In the genomic region with DNA sequence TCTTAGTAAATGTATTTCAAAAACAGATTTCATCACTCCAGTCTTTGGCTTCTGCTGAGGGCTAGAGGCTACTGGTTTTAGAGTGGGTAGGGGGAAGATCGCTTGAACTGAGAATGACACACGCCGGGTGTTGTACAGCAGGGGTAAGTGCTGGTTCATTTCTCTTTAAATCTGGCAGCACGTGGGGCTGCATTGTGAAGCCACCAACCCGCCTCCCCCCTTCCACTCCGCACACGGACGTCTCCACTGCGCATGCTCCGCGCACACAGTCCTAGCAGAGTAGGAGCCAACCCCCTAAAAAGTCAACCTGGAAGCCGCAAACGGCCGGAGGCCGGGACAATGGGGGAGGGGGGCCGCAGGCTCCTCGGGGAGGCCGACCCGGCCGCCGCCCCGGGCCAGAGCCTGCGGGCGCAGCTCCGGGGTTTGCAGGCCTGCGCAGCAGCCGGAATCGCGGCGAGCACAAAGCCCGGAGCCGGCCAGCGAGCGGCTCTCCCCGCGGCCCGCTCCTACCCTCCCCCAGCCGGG, we compare ENCODE assay signal across 8 cellular contexts. TPM values are rescaled to one million over a fixed set of nuclear protein-coding genes. Genes with fewer than 3 reads are reported as not detected.
A peak's percentile ranks its signal among the peaks of the same experiment; 100 is the strongest.
DNase-seq lines count a peak whose midpoint lies in the region; ATAC-seq and TF ChIP-seq lines count a peak whose summit lies in the region.

No MANE protein-coding gene starts in this region.

- H3K4me1 ChIP-seq in BLaER1 treated with 17β-estradiol and CSF1 and Interleukin-3, amounts not matched to agents 10 nM and 100 nM = peaks cover 23 to 46% (median 38%) of the 10 kb centered on the region in 10 experiments
- H3K4me1 ChIP-seq in liver (ENCODE audit: control insufficient read depth in 4 of 4, insufficient read depth in 4 of 4, low read length in 3 of 4) = peaks cover 6 to 14% (median 8%) of the 10 kb centered on the region in 4 donors

- ATAC-seq in GM19372 (IDR thresholded peaks at IDR 0.05; ENCODE audit: low read depth, unreplicated experiment) = peak; percentile 44
- peak; percentile 43 for ATAC-seq in HG03571 (IDR thresholded peaks at IDR 0.05; ENCODE audit: unreplicated experiment)

- peak overlapping the region; percentile 97 to 100 (median 99) for H3K9ac ChIP-seq in BLaER1 treated with 17β-estradiol and CSF1 and Interleukin-3, amounts not matched to agents 10 nM and 100 nM
- H3K9ac ChIP-seq in liver (ENCODE audit: low read depth in 1 of 2, low read length in 2 of 2) = peak overlapping the region; percentile 75 to 89

- H3K27me3 ChIP-seq in BLaER1 treated with 17β-estradiol and CSF1 and Interleukin-3, amounts not matched to agents 10 nM and 100 nM = no peaks in the 10 kb centered on the region
- no peaks in the 10 kb centered on the region for H3K27me3 ChIP-seq in dorsolateral prefrontal cortex
- no peaks in the 10 kb centered on the region for H3K27me3 ChIP-seq in liver (ENCODE audit: control insufficient read depth in 4 of 4, insufficient read depth in 4 of 4, low read length in 3 of 4)

- peak overlapping the region; percentile 90 to 98 (median 95) for H3K4me2 ChIP-seq in BLaER1 treated with 17β-estradiol and CSF1 and Interleukin-3, amounts not matched to agents 10 nM and 100 nM

- POLR2A ChIA-PET in activated CD4-positive, alpha-beta memory T cell treated with anti-CD3 and anti-CD28 coated beads for 36 hours (lab: Charles Lee) = interaction anchor here (1.1 to 1.3 kb wide), 2 partner anchors 189 to 400 kb away, joined by 3 to 4 read pairs; a partner anchor contains a TSS

- H3K4me1 Mint-ChIP-seq in activated CD4-positive, alpha-beta memory T cell treated with anti-CD3 and anti-CD28 coated beads for 36 hours (ENCODE audit: low read depth) = peaks cover 33% of the 10 kb centered on the region

- H3K4me3 ChIP-seq in BLaER1 treated with 17β-estradiol and CSF1 and Interleukin-3, amounts not matched to agents 10 nM and 100 nM = peak overlapping the region; percentile 87 to 100 (median 100)
- H3K4me3 ChIP-seq in dorsolateral prefrontal cortex (peak overlapping the region; percentile 67 to 100 (median 94)), liver (ENCODE audit: low read depth in 1 of 3, low read length in 3 of 3) (peak overlapping the region; percentile 45 to 100 (median 80))

- H3K36me3 Mint-ChIP-seq in activated CD4-positive, alpha-beta memory T cell treated with anti-CD3 and anti-CD28 coated beads for 36 hours = peaks cover 9% of the 10 kb centered on the region

- CTCF ChIA-PET in activated CD4-positive, alpha-beta memory T cell treated with anti-CD3 and anti-CD28 coated beads for 36 hours (lab: Charles Lee) = no interaction called here

- peaks cover 46 to 60% (median 55%) of the 10 kb centered on the region in 11 experiments for H4K20me1 ChIP-seq in BLaER1 treated with 17β-estradiol and CSF1 and Interleukin-3, amounts not matched to agents 10 nM and 100 nM

- H3K9me3 ChIP-seq in BLaER1 treated with 17β-estradiol and CSF1 and Interleukin-3, amounts not matched to agents 10 nM and 100 nM (replicated peaks in 1 of 11) = no peaks in the 10 kb centered on the region
- H3K9me3 ChIP-seq in liver (ENCODE audit: control insufficient read depth in 4 of 4, low read length in 3 of 4) = no peaks in the 10 kb centered on the region

- DNase-seq in NCI-H774 (lab: John Stamatoyannopoulos, UW) (peak; percentile 55), dorsolateral prefrontal cortex (peak; percentile 87 to 93 (median 91))
- peak; percentile 93 for DNase-seq in activated CD4-positive, alpha-beta memory T cell treated with anti-CD3 and anti-CD28 coated beads for 36 hours
- DNase-seq in stimulated activated CD4-positive, alpha-beta T cell treated with anti-CD3 and anti-CD28 coated beads, Interleukin-2, amount 100 ng/mL, for 48 hours = peak; percentile 80

- TF ChIP-seq RAD21 in liver (IDR thresholded peaks at IDR 0.05) = peak in 1 of 2 donors; percentile 10

- peak overlapping the region; percentile 88 for H3K4me3 Mint-ChIP-seq in activated CD4-positive, alpha-beta memory T cell treated with anti-CD3 and anti-CD28 coated beads for 36 hours

- TF ChIP-seq CTCF in dorsolateral prefrontal cortex (IDR thresholded peaks at IDR 0.05 in 54 of 56, conservative IDR thresholded peaks at IDR 0.05 in 2 of 56; ENCODE audit: low read depth in 1 of 56, partially characterized antibody in 56 of 56) (peak in 14 of 56 donors; percentile 2 to 35 (median 16)), liver (IDR thresholded peaks at IDR 0.05; ENCODE audit: low read depth, low read length, missing input control) (no peak)

- no peaks in the 10 kb centered on the region for H3K9me3 Mint-ChIP-seq in activated CD4-positive, alpha-beta memory T cell treated with anti-CD3 and anti-CD28 coated beads for 36 hours

- intact Hi-C loops in activated CD4-positive, alpha-beta memory T cell treated with anti-CD3 and anti-CD28 coated beads for 36 hours (cut with micrococcal nuclease) = loop anchor here (1.0 to 5.0 kb wide), 3 partner anchors 30 to 367 kb away; a partner anchor contains a TSS
- intact Hi-C loops in dorsolateral prefrontal cortex (cut with DNase I) = loop anchor here (5.0 to 10.0 kb wide), 5 partner anchors 47 to 220 kb away; a partner anchor contains a TSS

- H3K36me3 ChIP-seq in BLaER1 treated with 17β-estradiol and CSF1 and Interleukin-3, amounts not matched to agents 10 nM and 100 nM = peaks cover 0 to 35% (median 28%) of the 10 kb centered on the region in 11 experiments; a peak in 20 of 22 replicates
- H3K36me3 ChIP-seq in liver (ENCODE audit: control insufficient read depth in 4 of 4, insufficient read depth in 3 of 4, low read depth in 1 of 4, low read length in 3 of 4) = peaks cover 0 to 2% (median 0%) of the 10 kb centered on the region in 4 donors

- under 1% methylated on average over 38 of the region's 38 CpGs for WGBS in liver

- H3K27ac ChIP-seq in BLaER1 treated with 17β-estradiol and CSF1 and Interleukin-3, amounts not matched to agents 10 nM and 100 nM = peak overlapping the region; percentile 93 to 99 (median 96)
- H3K27ac ChIP-seq in dorsolateral prefrontal cortex (peak overlapping the region; percentile 86 to 99 (median 96)), liver (ENCODE audit: low read depth in 1 of 2, low read length in 2 of 2) (peak overlapping the region; percentile 93 to 95)

- peak overlapping the region; percentile 89 for H3K27ac Mint-ChIP-seq in activated CD4-positive, alpha-beta memory T cell treated with anti-CD3 and anti-CD28 coated beads for 36 hours

- H3K27me3 Mint-ChIP-seq in activated CD4-positive, alpha-beta memory T cell treated with anti-CD3 and anti-CD28 coated beads for 36 hours = no peaks in the 10 kb centered on the region

TF ChIP-seq in liver, 16 proteins besides CTCF, POLR2A, EP300 and RAD21:
- peak; percentile 13 to 22 for TF ChIP-seq RXRA (IDR thresholded peaks at IDR 0.05)
- TF ChIP-seq, protein P1, sequence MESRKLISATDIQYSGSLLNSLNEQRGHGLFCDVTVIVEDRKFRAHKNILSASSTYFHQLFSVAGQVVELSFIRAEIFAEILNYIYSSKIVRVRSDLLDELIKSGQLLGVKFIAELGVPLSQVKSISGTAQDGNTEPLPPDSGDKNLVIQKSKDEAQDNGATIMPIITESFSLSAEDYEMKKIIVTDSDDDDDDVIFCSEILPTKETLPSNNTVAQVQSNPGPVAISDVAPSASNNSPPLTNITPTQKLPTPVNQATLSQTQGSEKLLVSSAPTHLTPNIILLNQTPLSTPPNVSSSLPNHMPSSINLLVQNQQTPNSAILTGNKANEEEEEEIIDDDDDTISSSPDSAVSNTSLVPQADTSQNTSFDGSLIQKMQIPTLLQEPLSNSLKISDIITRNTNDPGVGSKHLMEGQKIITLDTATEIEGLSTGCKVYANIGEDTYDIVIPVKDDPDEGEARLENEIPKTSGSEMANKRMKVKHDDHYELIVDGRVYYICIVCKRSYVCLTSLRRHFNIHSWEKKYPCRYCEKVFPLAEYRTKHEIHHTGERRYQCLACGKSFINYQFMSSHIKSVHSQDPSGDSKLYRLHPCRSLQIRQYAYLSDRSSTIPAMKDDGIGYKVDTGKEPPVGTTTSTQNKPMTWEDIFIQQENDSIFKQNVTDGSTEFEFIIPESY (IDR thresholded peaks at IDR 0.05) = peak; percentile 63
- no peak for TF ChIP-seq HNF4G (IDR thresholded peaks at IDR 0.05)
- TF ChIP-seq HNF4A (conservative IDR thresholded peaks at IDR 0.05) = peak in 1 of 2 donors; percentile 8
- TF ChIP-seq JUND (IDR thresholded peaks at IDR 0.05) = no peak
- TF ChIP-seq, protein P2, sequence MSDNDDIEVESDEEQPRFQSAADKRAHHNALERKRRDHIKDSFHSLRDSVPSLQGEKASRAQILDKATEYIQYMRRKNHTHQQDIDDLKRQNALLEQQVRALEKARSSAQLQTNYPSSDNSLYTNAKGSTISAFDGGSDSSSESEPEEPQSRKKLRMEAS (IDR thresholded peaks at IDR 0.05) = peak; percentile 96
- TF ChIP-seq EGR1 (IDR thresholded peaks at IDR 0.05; ENCODE audit: low read depth in 2 of 2) = no peak
- peak; percentile 13 for TF ChIP-seq SP1 (IDR thresholded peaks at IDR 0.05)
- TF ChIP-seq, protein P3, sequence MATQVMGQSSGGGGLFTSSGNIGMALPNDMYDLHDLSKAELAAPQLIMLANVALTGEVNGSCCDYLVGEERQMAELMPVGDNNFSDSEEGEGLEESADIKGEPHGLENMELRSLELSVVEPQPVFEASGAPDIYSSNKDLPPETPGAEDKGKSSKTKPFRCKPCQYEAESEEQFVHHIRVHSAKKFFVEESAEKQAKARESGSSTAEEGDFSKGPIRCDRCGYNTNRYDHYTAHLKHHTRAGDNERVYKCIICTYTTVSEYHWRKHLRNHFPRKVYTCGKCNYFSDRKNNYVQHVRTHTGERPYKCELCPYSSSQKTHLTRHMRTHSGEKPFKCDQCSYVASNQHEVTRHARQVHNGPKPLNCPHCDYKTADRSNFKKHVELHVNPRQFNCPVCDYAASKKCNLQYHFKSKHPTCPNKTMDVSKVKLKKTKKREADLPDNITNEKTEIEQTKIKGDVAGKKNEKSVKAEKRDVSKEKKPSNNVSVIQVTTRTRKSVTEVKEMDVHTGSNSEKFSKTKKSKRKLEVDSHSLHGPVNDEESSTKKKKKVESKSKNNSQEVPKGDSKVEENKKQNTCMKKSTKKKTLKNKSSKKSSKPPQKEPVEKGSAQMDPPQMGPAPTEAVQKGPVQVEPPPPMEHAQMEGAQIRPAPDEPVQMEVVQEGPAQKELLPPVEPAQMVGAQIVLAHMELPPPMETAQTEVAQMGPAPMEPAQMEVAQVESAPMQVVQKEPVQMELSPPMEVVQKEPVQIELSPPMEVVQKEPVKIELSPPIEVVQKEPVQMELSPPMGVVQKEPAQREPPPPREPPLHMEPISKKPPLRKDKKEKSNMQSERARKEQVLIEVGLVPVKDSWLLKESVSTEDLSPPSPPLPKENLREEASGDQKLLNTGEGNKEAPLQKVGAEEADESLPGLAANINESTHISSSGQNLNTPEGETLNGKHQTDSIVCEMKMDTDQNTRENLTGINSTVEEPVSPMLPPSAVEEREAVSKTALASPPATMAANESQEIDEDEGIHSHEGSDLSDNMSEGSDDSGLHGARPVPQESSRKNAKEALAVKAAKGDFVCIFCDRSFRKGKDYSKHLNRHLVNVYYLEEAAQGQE (IDR thresholded peaks at IDR 0.05) = peak; percentile 15
- peak; percentile 70 for TF ChIP-seq YY1 (IDR thresholded peaks at IDR 0.05)

RNA-seq across cellular contexts. Expression of a gene that starts 1.3 kb away (rescaled TPM):
- total RNA-seq in activated CD4-positive, alpha-beta memory T cell treated with anti-CD3 and anti-CD28 coated beads for 36 hours = 10 to 100 TPM; 54.4 to 57.6 TPM
- 10 to 100 TPM; 43.4 to 73.4 (median 57.3) TPM for total RNA-seq in dorsolateral prefrontal cortex
- 10 to 100 TPM; 22.2 to 25.3 TPM for total RNA-seq in liver
- polyA plus RNA-seq in liver = 10 to 100 TPM; 19.9 to 20.4 TPM

Comparison
In these comparisons a context has a peak if more than half of its experiments do, and no peak if none do; other contexts are left out.
1. Peak in every context shown above with its lines: DNase-seq, ATAC-seq, H3K4me3 ChIP-seq and H3K27ac ChIP-seq.